7 cellular contexts compared by ENCODE assay signal in the genomic region with DNA sequence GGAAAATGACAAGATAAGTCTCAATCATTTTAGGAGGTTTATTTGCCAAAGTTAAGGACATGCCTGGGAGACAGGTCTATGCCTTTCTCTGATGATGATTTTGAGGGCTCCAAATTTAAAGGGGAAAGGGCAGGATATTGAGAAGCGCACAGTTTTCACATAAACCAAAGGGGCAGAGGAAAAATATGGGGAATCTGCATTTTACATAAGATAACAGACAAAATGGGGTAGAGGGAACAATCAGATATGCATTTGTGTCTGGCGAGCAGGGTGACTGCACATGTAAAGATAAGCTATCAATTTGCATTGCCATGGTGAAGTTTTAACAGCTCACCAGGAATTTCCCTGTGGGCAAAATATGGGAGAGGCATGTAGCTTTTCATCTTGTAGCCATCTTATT. TPM values are rescaled to one million over a fixed set of nuclear protein-coding genes. Genes with fewer than 3 reads are reported as not detected.
DNase-seq lines count a peak whose midpoint lies in the region; TF ChIP-seq lines count a peak whose summit lies in the region.
"Not testable (repeated sequence)": the region's sequence is repeated elsewhere in the genome, so short reads cannot be mapped to it uniquely, and the experiment has no call there.
"Had no signal": no experiment of that assay in that cellular context is flagged by ENCODE, and none has a peak within 500 bp of the region (broad histone marks: within the 10 kb centered on the region; RNA-seq: fewer than 3 reads in every experiment).

No MANE protein-coding gene starts in this region.

- not testable (repeated sequence) for H3K4ac ChIP-seq in mesendoderm (ENCODE audit: low read depth, low read length)

- H3F3A ChIP-seq in SK-N-SH (replicated peaks; ENCODE audit: insufficient read depth): peaks cover 11% of the 10 kb centered on the region

- H3K56ac ChIP-seq in mesendoderm (ENCODE audit: low read length): not testable (repeated sequence)

- not testable (repeated sequence) for TF ChIP-seq POLR2A in erythroblast (IDR thresholded peaks at IDR 0.05; ENCODE audit: low read length)

- TF ChIP-seq EP300 in SK-N-SH (IDR thresholded peaks at IDR 0.05; ENCODE audit: borderline replicate concordance in 1 of 2, low read depth in 1 of 2, low read length in 1 of 2): peak in 1 of 2 experiments; percentile 68; a peak in 2 of 4 replicates

- not testable (repeated sequence) for H3K23ac ChIP-seq in mesendoderm (ENCODE audit: low read length)

- not testable (repeated sequence) for H2BK5ac ChIP-seq in mesendoderm (ENCODE audit: low read length)

- TF ChIP-seq RAD21 in SK-N-SH (IDR thresholded peaks at IDR 0.05; ENCODE audit: low read length): not testable (repeated sequence)

- H3K36me3 Mint-ChIP-seq in activated naive CD4-positive, alpha-beta T cell treated with anti-CD3 and anti-CD28 coated beads, Interleukin-2, amount 50 U/mL, for 24 hours: not testable (repeated sequence)
- H3K36me3 Mint-ChIP-seq in osteocyte (ENCODE audit: unreplicated experiment): peaks cover 24% of the 10 kb centered on the region

- TF ChIP-seq CTCF in SK-N-SH (IDR thresholded peaks at IDR 0.05); osteocyte (IDR thresholded peaks at IDR 0.05): not testable (repeated sequence)

- H3K27ac ChIP-seq in SK-N-SH (ENCODE audit: low read depth in 2 of 2, low read length in 1 of 2); mesendoderm (ENCODE audit: low read depth, low read length): not testable (repeated sequence)

- not testable (repeated sequence) for H3K9me3 ChIP-seq in SK-N-SH

- not testable (repeated sequence) for H3K9me3 Mint-ChIP-seq in activated naive CD4-positive, alpha-beta T cell treated with anti-CD3 and anti-CD28 coated beads, Interleukin-2, amount 50 U/mL, for 24 hours; osteocyte (ENCODE audit: unreplicated experiment)

- H3K4me2 ChIP-seq in SK-N-SH; mesendoderm (ENCODE audit: low read length): not testable (repeated sequence)

- DNase-seq in NCI-H526 treated with DMSO at 0.1 percent for 48 hours (lab: John Stamatoyannopoulos, UW): peak; percentile 23
- DNase-seq in SK-N-SH: peak; percentile 56
- peak; percentile 57 to 83 for DNase-seq in erythroblast (lab: John Stamatoyannopoulos, UW)
- DNase-seq in mesendoderm: peak; percentile 49
- DNase-seq in osteocyte (ENCODE audit: extremely low spot score, unreplicated experiment): peak; percentile 7

- POLR2A ChIA-PET in SK-N-SH (lab: Yijun Ruan, JAX): not testable (repeated sequence)

- peak overlapping the region; percentile 79 for H3K27ac Mint-ChIP-seq in activated naive CD4-positive, alpha-beta T cell treated with anti-CD3 and anti-CD28 coated beads, Interleukin-2, amount 50 U/mL, for 24 hours
- not testable (repeated sequence) for H3K27ac Mint-ChIP-seq in osteocyte (ENCODE audit: unreplicated experiment)

- H4K5ac ChIP-seq in mesendoderm (ENCODE audit: low read length): not testable (repeated sequence)

- not testable (repeated sequence) for H3K9me2 ChIP-seq in SK-N-SH

- not testable (repeated sequence) for H3K18ac ChIP-seq in mesendoderm (ENCODE audit: low read length)

- peaks cover 9 to 16% of the 10 kb centered on the region in 2 experiments for H3K36me3 ChIP-seq in SK-N-SH (replicated peaks in 1 of 2; ENCODE audit: control insufficient read depth in 1 of 2, insufficient read depth in 2 of 2, low read length in 1 of 2)
- not testable (repeated sequence) for H3K36me3 ChIP-seq in mesendoderm (ENCODE audit: control insufficient read depth, insufficient read depth, low read length)

- not testable (repeated sequence) for H3K79me1 ChIP-seq in mesendoderm (ENCODE audit: low read length)

- H3K4me1 Mint-ChIP-seq in activated naive CD4-positive, alpha-beta T cell treated with anti-CD3 and anti-CD28 coated beads, Interleukin-2, amount 50 U/mL, for 24 hours; osteocyte (ENCODE audit: unreplicated experiment): not testable (repeated sequence)

- H3K4me3 ChIP-seq in SK-N-SH (ENCODE audit: low read depth in 2 of 2, low read length in 1 of 2); mesendoderm (ENCODE audit: low read length): not testable (repeated sequence)

- 78% methylated on average over 2 of the region's 2 CpGs for WGBS in SK-N-SH (ENCODE audit: low lambda C conversion rate)
- WGBS in mesendoderm (ENCODE audit: extremely low coverage, insufficient coverage, low lambda C conversion rate): no CpG with 5 or more reads among the region's 2 CpGs

- CTCF ChIA-PET in SK-N-SH (lab: Yijun Ruan, JAX): not testable (repeated sequence)

- not testable (repeated sequence) for H2BK15ac ChIP-seq in mesendoderm (replicated peaks; ENCODE audit: low read depth)

- H2AFZ ChIP-seq in SK-N-SH (ENCODE audit: low read depth): not testable (repeated sequence)

- H4K8ac ChIP-seq in mesendoderm (ENCODE audit: low read depth, low read length): not testable (repeated sequence)

- not testable (repeated sequence) for H3K9ac ChIP-seq in SK-N-SH; mesendoderm (ENCODE audit: low read length)

- H3K4me3 Mint-ChIP-seq in activated naive CD4-positive, alpha-beta T cell treated with anti-CD3 and anti-CD28 coated beads, Interleukin-2, amount 50 U/mL, for 24 hours; osteocyte (ENCODE audit: unreplicated experiment): not testable (repeated sequence)

- H4K20me1 ChIP-seq in SK-N-SH (ENCODE audit: insufficient read depth): not testable (repeated sequence)

- H2AK5ac ChIP-seq in mesendoderm (ENCODE audit: low read length): not testable (repeated sequence)

- peaks cover 10% of the 10 kb centered on the region; the same call in 1 of the 2 replicates for H3K79me2 ChIP-seq in SK-N-SH (ENCODE audit: insufficient read depth)
- not testable (repeated sequence) for H3K79me2 ChIP-seq in mesendoderm (ENCODE audit: control insufficient read depth, insufficient read depth, low read length)

- not testable (repeated sequence) for H2BK120ac ChIP-seq in mesendoderm (ENCODE audit: low read depth, low read length)

- not testable (repeated sequence) for H3K27me3 ChIP-seq in SK-N-SH (ENCODE audit: insufficient read depth); mesendoderm (ENCODE audit: insufficient read depth, low read length, poor library complexity)

- not testable (repeated sequence) for H3K4me1 ChIP-seq in SK-N-SH (ENCODE audit: control insufficient read depth in 1 of 2, insufficient read depth in 2 of 2, low read depth in 1 of 2, low read length in 1 of 2); mesendoderm (ENCODE audit: control insufficient read depth, low read depth, low read length)

- H3K27me3 Mint-ChIP-seq in activated naive CD4-positive, alpha-beta T cell treated with anti-CD3 and anti-CD28 coated beads, Interleukin-2, amount 50 U/mL, for 24 hours; osteocyte (ENCODE audit: unreplicated experiment): not testable (repeated sequence)

TF ChIP-seq in SK-N-SH, 30 proteins besides CTCF, POLR2A, EP300 and RAD21:
- TF ChIP-seq CHD2 (IDR thresholded peaks at IDR 0.05; ENCODE audit: low read length, partially characterized antibody) (peak; percentile 39), MXI1 (IDR thresholded peaks at IDR 0.05; ENCODE audit: low read depth, low read length) (0 out of 2 replicates have a peak, but pooled peaks have one; percentile 19), RCOR1 (IDR thresholded peaks at IDR 0.05; ENCODE audit: low read length) (peak; percentile 95), GATA2 (CRISPR knock-in tag; IDR thresholded peaks at IDR 0.05) (peak; percentile 89)

RNA-seq across cellular contexts. Expression of gene ZNF131, which starts 39.4 kb away (rescaled TPM):
- 17.2 and 22.9 TPM in 2 replicates for polyA plus RNA-seq in SK-N-SH (2012; rRNA removed)
- 25.3 and 25.6 TPM in 2 replicates for polyA plus RNA-seq in SK-N-SH (2012; cell fraction: cytosol; rRNA removed)
- polyA plus RNA-seq in SK-N-SH (2012; cell fraction: nucleus; rRNA removed): 20.2 and 35.9 TPM in 2 replicates
- 52.1 TPM for polyA plus RNA-seq in mesendoderm (2013, experiment 1 of 2)
- polyA plus RNA-seq in mesendoderm (2013, experiment 2 of 2): 53.8 TPM
- 39.1 and 44.1 TPM in 2 replicates for total RNA-seq in osteocyte

RNA-seq across cellular contexts. Expression of gene ANXA2R, which starts 41.2 kb away (rescaled TPM):
- 1.7 and 1.9 TPM in 2 replicates for polyA plus RNA-seq in SK-N-SH (2012; rRNA removed)
- 0.88 and 1.4 TPM in 2 replicates for polyA plus RNA-seq in SK-N-SH (2012; cell fraction: cytosol; rRNA removed)
- 3.7 and 5.4 TPM in 2 replicates for polyA plus RNA-seq in SK-N-SH (2012; cell fraction: nucleus; rRNA removed)
- polyA plus RNA-seq in mesendoderm (2013, experiment 1 of 2): 1.2 TPM
- 1.2 TPM for polyA plus RNA-seq in mesendoderm (2013, experiment 2 of 2)
- total RNA-seq in osteocyte: 5.2 and 5.3 TPM in 2 replicates
- polyA plus RNA-seq: GM23338 had no signal

Comparison
In these comparisons a context has a peak if more than half of its experiments do, and no peak if none do; other contexts are left out.
1. DNase-seq: peak in every context shown above with its lines; median percentile 70 in erythroblast; 56 in SK-N-SH; 49 in mesendoderm; 23 in NCI-H526 treated with DMSO at 0.1 percent for 48 hours; 7 in osteocyte.